ENCODE assay signal across 13 cellular contexts in the genomic region with DNA sequence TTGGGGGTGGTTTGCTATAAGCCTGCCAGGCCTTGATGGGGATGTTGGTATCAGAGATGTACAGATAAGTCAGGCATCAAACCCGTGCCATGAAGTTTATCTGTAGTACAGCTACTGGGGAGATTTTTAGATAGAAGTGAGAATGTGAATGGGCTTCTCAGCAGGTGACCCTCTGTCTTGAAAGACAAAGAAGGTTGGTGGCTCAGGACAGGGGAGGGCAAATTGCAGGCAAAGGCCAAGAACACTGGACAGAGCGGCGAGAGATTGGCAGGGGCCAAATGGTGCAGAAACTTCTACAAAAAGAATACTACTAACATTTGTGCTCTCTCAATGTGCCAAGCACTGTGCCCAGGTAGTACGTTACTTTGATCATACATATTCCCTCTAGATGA. TPM values are rescaled to one million over a fixed set of nuclear protein-coding genes. Genes with fewer than 3 reads are reported as not detected.
A peak's percentile ranks its signal among the peaks of the same experiment; 100 is the strongest.
DNase-seq lines count a peak whose midpoint lies in the region; ATAC-seq and TF ChIP-seq lines count a peak whose summit lies in the region.
"Had no signal": no experiment of that assay in that cellular context is flagged by ENCODE, and none has a peak within 500 bp of the region (broad histone marks: within the 10 kb centered on the region; RNA-seq: fewer than 3 reads in every experiment).

No MANE protein-coding gene starts in this region.

- peaks cover 29% of the 10 kb centered on the region for H3K79me2 ChIP-seq in OCI-LY7 (ENCODE audit: insufficient read depth, low read depth, low read length)

- peaks cover 40% of the 10 kb centered on the region for H3K4me1 ChIP-seq in OCI-LY7 (ENCODE audit: insufficient read depth, low read length, poor library complexity, severe bottlenecking)

- no peak for TF ChIP-seq POLR2A in lower leg skin (IDR thresholded peaks at IDR 0.05)

- H4K20me1 ChIP-seq in OCI-LY7 (ENCODE audit: insufficient read depth, low read length): peaks cover 7% of the 10 kb centered on the region

- H3K9me3 Mint-ChIP-seq in activated CD4-positive, alpha-beta T cell treated with anti-CD3 and anti-CD28 coated beads for 36 hours (ENCODE audit: low read depth): no peaks in the 10 kb centered on the region
- H3K9me3 Mint-ChIP-seq in effector memory CD8-positive, alpha-beta T cell: no peaks in the 10 kb centered on the region
- no peaks in the 10 kb centered on the region for H3K9me3 Mint-ChIP-seq in stimulated activated effector memory CD8-positive, alpha-beta T cell treated with anti-CD3 and anti-CD28 coated beads, Interleukin-12 subunit alpha, Interleukin-12 subunit beta, amount 100 ng/mL, for 72 hours

- peak overlapping the region; percentile 96 for H3K27ac Mint-ChIP-seq in activated CD4-positive, alpha-beta T cell treated with anti-CD3 and anti-CD28 coated beads for 36 hours
- peak overlapping the region; percentile 96 to 97 for H3K27ac Mint-ChIP-seq in effector memory CD8-positive, alpha-beta T cell
- H3K27ac Mint-ChIP-seq in stimulated activated effector memory CD8-positive, alpha-beta T cell treated with anti-CD3 and anti-CD28 coated beads, Interleukin-12 subunit alpha, Interleukin-12 subunit beta, amount 100 ng/mL, for 72 hours: peak overlapping the region; percentile 99

- no peak for DNase-seq in activated CD4-positive, alpha-beta T cell treated with anti-CD3 and anti-CD28 coated beads for 36 hours
- DNase-seq in activated CD4-positive, alpha-beta T cell treated with anti-CD3 and anti-CD28 coated beads, Interleukin-2, amount 50 U/mL, for 1 hour: no peak
- DNase-seq in OCI-LY7 (ENCODE audit: low spot score) (no peak), lower leg skin (ENCODE audit: low spot score in 2 of 2) (no peak), retina (no peak)
- no peak for DNase-seq in effector memory CD8-positive, alpha-beta T cell
- no peak for DNase-seq in stimulated activated effector memory CD8-positive, alpha-beta T cell treated with anti-CD3 and anti-CD28 coated beads, Interleukin-12 subunit alpha, Interleukin-12 subunit beta, amount 100 ng/mL, for 72 hours (ENCODE audit: low spot score in 2 of 2)
- DNase-seq: Calu3, NCI-H526, nucleus accumbens, SHP77 had no signal

- no TSS peak for BruUV-seq in OCI-LY7 (replicated peaks; lab: Mats Ljungman, UMichigan)

- peak overlapping the region; percentile 75 for H3K4me2 ChIP-seq in OCI-LY7 (ENCODE audit: low read length)

- intact Hi-C loops in activated CD4-positive, alpha-beta T cell treated with anti-CD3 and anti-CD28 coated beads for 36 hours (cut with DNase I, micrococcal nuclease): no loop called here
- intact Hi-C loops in OCI-LY7 (cut with micrococcal nuclease; ENCODE audit: unreplicated experiment) (no loop called here), lower leg skin (cut with DNase I; ENCODE audit: low total_unique reads) (no loop called here)

- peak overlapping the region; percentile 97 for H3K4me3 Mint-ChIP-seq in activated CD4-positive, alpha-beta T cell treated with anti-CD3 and anti-CD28 coated beads for 36 hours
- peak overlapping the region; percentile 89 for H3K4me3 Mint-ChIP-seq in effector memory CD8-positive, alpha-beta T cell
- H3K4me3 Mint-ChIP-seq in stimulated activated effector memory CD8-positive, alpha-beta T cell treated with anti-CD3 and anti-CD28 coated beads, Interleukin-12 subunit alpha, Interleukin-12 subunit beta, amount 100 ng/mL, for 72 hours: peak overlapping the region; percentile 90

- CTCF ChIA-PET in activated CD4-positive, alpha-beta T cell treated with anti-CD3 and anti-CD28 coated beads for 36 hours (lab: Charles Lee): interaction anchor here (0.8 to 2.5 kb wide), 3 partner anchors 17 to 270 kb away, joined by 3 to 17 read pairs (median 4); a partner anchor contains a TSS
- CTCF ChIA-PET in OCI-LY7 (lab: Charles Lee; ENCODE audit: unreplicated experiment): no interaction called here

- H3K27ac ChIP-seq in OCI-LY7 (ENCODE audit: low read depth, low read length, poor library complexity, severe bottlenecking): peak overlapping the region; percentile 68
- H3K27ac ChIP-seq: suprapubic skin had no signal

- H3K4me3 ChIP-seq in OCI-LY7 (ENCODE audit: low read depth, low read length, poor library complexity, severe bottlenecking) (peak overlapping the region; percentile 99), lower leg skin (ENCODE audit: low read depth, poor library complexity, severe bottlenecking) (no peak overlapping the region)
- H3K4me3 ChIP-seq: suprapubic skin had no signal

- no peaks in the 10 kb centered on the region for H3K9me2 ChIP-seq in OCI-LY7 (ENCODE audit: insufficient read depth, low read length)

- no peak for TF ChIP-seq CTCF in OCI-LY7 (conservative IDR thresholded peaks at IDR 0.05; ENCODE audit: low read length)
- TF ChIP-seq CTCF in lower leg skin (IDR thresholded peaks at IDR 0.05): no peak

- no peak for ATAC-seq in activated CD4-positive, alpha-beta T cell treated with anti-CD3 and anti-CD28 coated beads for 36 hours
- no peak for ATAC-seq in effector memory CD8-positive, alpha-beta T cell (replicated peaks)
- no peak for ATAC-seq in stimulated activated effector memory CD8-positive, alpha-beta T cell treated with anti-CD3 and anti-CD28 coated beads, Interleukin-12 subunit alpha, Interleukin-12 subunit beta, amount 100 ng/mL, for 72 hours
- ATAC-seq in GM19328 (IDR thresholded peaks at IDR 0.05; ENCODE audit: unreplicated experiment): no peak

- H3K9me3 ChIP-seq in OCI-LY7 (ENCODE audit: low read length): no peaks in the 10 kb centered on the region
- H3K9me3 ChIP-seq: suprapubic skin had no signal

- POLR2A ChIA-PET in activated CD4-positive, alpha-beta T cell treated with anti-CD3 and anti-CD28 coated beads for 36 hours (lab: Charles Lee): interaction anchor here (0.9 to 4.9 kb wide), 6 partner anchors 9 to 35 kb away, joined by 3 to 86 read pairs (median 8); a partner anchor contains a TSS
- POLR2A ChIA-PET in OCI-LY7 (lab: Charles Lee): no interaction called here

- H2AFZ ChIP-seq in OCI-LY7 (ENCODE audit: low read length): no peak overlapping the region

- H3K27me3 Mint-ChIP-seq in activated CD4-positive, alpha-beta T cell treated with anti-CD3 and anti-CD28 coated beads for 36 hours: no peaks in the 10 kb centered on the region
- no peaks in the 10 kb centered on the region for H3K27me3 Mint-ChIP-seq in effector memory CD8-positive, alpha-beta T cell

- H3K36me3 Mint-ChIP-seq in activated CD4-positive, alpha-beta T cell treated with anti-CD3 and anti-CD28 coated beads for 36 hours (ENCODE audit: low read depth): peaks cover 63% of the 10 kb centered on the region
- H3K36me3 Mint-ChIP-seq in effector memory CD8-positive, alpha-beta T cell (ENCODE audit: insufficient read depth): peaks cover 77% of the 10 kb centered on the region
- peaks cover 99% of the 10 kb centered on the region for H3K36me3 Mint-ChIP-seq in stimulated activated effector memory CD8-positive, alpha-beta T cell treated with anti-CD3 and anti-CD28 coated beads, Interleukin-12 subunit alpha, Interleukin-12 subunit beta, amount 100 ng/mL, for 72 hours

- peaks cover 62% of the 10 kb centered on the region for H3K36me3 ChIP-seq in OCI-LY7 (ENCODE audit: insufficient read depth, low read length)

- H3K4me1 Mint-ChIP-seq in activated CD4-positive, alpha-beta T cell treated with anti-CD3 and anti-CD28 coated beads for 36 hours: peaks cover 49% of the 10 kb centered on the region
- peaks cover 26 to 37% of the 10 kb centered on the region in 2 donors for H3K4me1 Mint-ChIP-seq in effector memory CD8-positive, alpha-beta T cell (ENCODE audit: low read depth in 2 of 2)
- peaks cover 49% of the 10 kb centered on the region for H3K4me1 Mint-ChIP-seq in stimulated activated effector memory CD8-positive, alpha-beta T cell treated with anti-CD3 and anti-CD28 coated beads, Interleukin-12 subunit alpha, Interleukin-12 subunit beta, amount 100 ng/mL, for 72 hours

- 72 to 83% methylated on average over 4 of the region's 4 CpGs for WGBS in lower leg skin, 2 donors

RNA-seq across cellular contexts. Expression of a gene that starts 1.9 kb away (rescaled TPM):
- 100 to 1,000 TPM; 320 TPM for total RNA-seq in activated CD4-positive, alpha-beta T cell treated with anti-CD3 and anti-CD28 coated beads for 36 hours
- 41.7 and 60.3 TPM in 2 replicates for total RNA-seq in OCI-LY7 (2014; rRNA removed; shearing (Covaris generic))
- total RNA-seq in OCI-LY7 (2022) (146 and 148 TPM in 2 replicates), lower leg skin (10 to 100 TPM in 1 of 4 donors, 1 to 10 TPM in 3; 5.2 to 10.3 (median 8.3) TPM)

RNA-seq across cellular contexts. Expression of a gene that starts 9.3 kb away (rescaled TPM):
- total RNA-seq in activated CD4-positive, alpha-beta T cell treated with anti-CD3 and anti-CD28 coated beads for 36 hours: 10 to 100 TPM; 19.7 to 20.3 TPM
- 7.1 and 9.9 TPM in 2 replicates for total RNA-seq in OCI-LY7 (2014; rRNA removed; shearing (Covaris generic))
- total RNA-seq in OCI-LY7 (2022) (18.4 and 22.2 TPM in 2 replicates), lower leg skin (10 to 100 TPM; 14.0 to 27.9 (median 25.4) TPM)

RNA-seq across cellular contexts. Expression of a gene that starts 23.0 kb away (rescaled TPM):
- 10 to 100 TPM; 73.4 to 75.3 TPM for total RNA-seq in activated CD4-positive, alpha-beta T cell treated with anti-CD3 and anti-CD28 coated beads for 36 hours
- 72.7 and 90.5 TPM in 2 replicates for total RNA-seq in OCI-LY7 (2014; rRNA removed; shearing (Covaris generic))
- total RNA-seq in OCI-LY7 (2022) (79.6 and 93.0 TPM in 2 replicates), lower leg skin (10 to 100 TPM; 68.0 to 88.6 (median 73.6) TPM)

RNA-seq across cellular contexts. Expression of a gene that starts 23.1 kb away (rescaled TPM):
- 10 to 100 TPM; 54.2 to 58.9 TPM for total RNA-seq in activated CD4-positive, alpha-beta T cell treated with anti-CD3 and anti-CD28 coated beads for 36 hours
- 54.3 and 83.3 TPM in 2 replicates for total RNA-seq in OCI-LY7 (2014; rRNA removed; shearing (Covaris generic))
- 79.3 and 90.0 TPM in 2 replicates for total RNA-seq in OCI-LY7 (2022)
- 10 to 100 TPM; 37.1 to 46.2 (median 42.2) TPM for total RNA-seq in lower leg skin

RNA-seq across cellular contexts. Expression of a gene that starts 36.7 kb away (rescaled TPM):
- total RNA-seq in activated CD4-positive, alpha-beta T cell treated with anti-CD3 and anti-CD28 coated beads for 36 hours: 10 to 100 TPM; 68.0 to 98.1 TPM
- 33.3 and 38.5 TPM in 2 replicates for total RNA-seq in OCI-LY7 (2014; rRNA removed; shearing (Covaris generic))
- 51.7 and 55.7 TPM in 2 replicates for total RNA-seq in OCI-LY7 (2022)
- 10 to 100 TPM; 47.2 to 66.8 (median 53.6) TPM for total RNA-seq in lower leg skin
